In genomic region chr5:133870661-133871060, GRCh38 we compare ENCODE assay signal across 15 cellular contexts.
DNase-seq lines count a peak whose midpoint lies in the region; ATAC-seq and TF ChIP-seq lines count a peak whose summit lies in the region.
"Had no signal": no experiment of that assay in that cellular context is flagged by ENCODE, and none has a peak within 500 bp of the region (broad histone marks: within the 10 kb centered on the region; RNA-seq: fewer than 3 reads in every experiment).

No MANE protein-coding gene starts in this region.

- no peaks in the 10 kb centered on the region for H3K36me3 Mint-ChIP-seq in activated naive CD8-positive, alpha-beta T cell treated with anti-CD3 and anti-CD28 coated beads, Interleukin-2, amount 50 U/mL, for 24 hours (ENCODE audit: low read depth)
- peaks cover 9% of the 10 kb centered on the region for H3K36me3 Mint-ChIP-seq in nephron progenitor cell (ENCODE audit: low read depth)
- H3K36me3 Mint-ChIP-seq: CD8-positive, alpha-beta T cell had no signal

- H3K4me3 ChIP-seq in AG04450 (ENCODE audit: low read depth, low read length), result no peak overlapping the region
- H3K4me3 ChIP-seq: GM23338, uterus had no signal

- ATAC-seq in activated naive CD8-positive, alpha-beta T cell treated with anti-CD3 and anti-CD28 coated beads, Interleukin-2, amount 50 U/mL, for 24 hours, result no peak
- ATAC-seq: CD8-positive, alpha-beta T cell; GM23338; naive thymus-derived CD4-positive, alpha-beta T cell had no signal

- peaks cover 21% of the 10 kb centered on the region for H3K27me3 ChIP-seq in AG04450 (ENCODE audit: control insufficient read depth, insufficient read depth, low read length)
- H3K27me3 ChIP-seq: uterus had no signal

- CTCF ChIA-PET in AG04450 (lab: Charles Lee), result interaction anchor here (0.9 to 1.6 kb wide), 2 partner anchors 11 to 447 kb away, joined by 3 to 5 read pairs; no protein-coding TSS in a partner anchor

- DNase-seq in AG04450 (ENCODE audit: low read depth, low spot score), result peak; percentile 16
- peak; percentile 79 for DNase-seq in H4 (ENCODE audit: low spot score)
- DNase-seq in activated naive CD8-positive, alpha-beta T cell treated with anti-CD3 and anti-CD28 coated beads, Interleukin-2, amount 50 U/mL, for 24 hours, result no peak
- DNase-seq in medulla oblongata (ENCODE audit: extremely low spot score), result peak; percentile 11
- no peak for DNase-seq in germinal center (ENCODE audit: low spot score)
- DNase-seq in HUDEP-2 (lab: John Stamatoyannopoulos, UW; ENCODE audit: unreplicated experiment in 76 of 76), result no peak
- no peak for DNase-seq in GOT3 (lab: John Stamatoyannopoulos, UW)
- no peak for DNase-seq in nephron progenitor cell
- DNase-seq: CD8-positive, alpha-beta T cell; naive thymus-derived CD4-positive, alpha-beta T cell; NCI-H2171; uterus had no signal

- H3K4me3 Mint-ChIP-seq in activated naive CD8-positive, alpha-beta T cell treated with anti-CD3 and anti-CD28 coated beads, Interleukin-2, amount 50 U/mL, for 24 hours, result no peak overlapping the region
- no peak overlapping the region for H3K4me3 Mint-ChIP-seq in nephron progenitor cell
- H3K4me3 Mint-ChIP-seq: CD8-positive, alpha-beta T cell; GM23338; naive thymus-derived CD4-positive, alpha-beta T cell had no signal

- peaks cover 63% of the 10 kb centered on the region for H3K4me1 Mint-ChIP-seq in activated naive CD8-positive, alpha-beta T cell treated with anti-CD3 and anti-CD28 coated beads, Interleukin-2, amount 50 U/mL, for 24 hours
- peaks cover 35% of the 10 kb centered on the region for H3K4me1 Mint-ChIP-seq in nephron progenitor cell
- H3K4me1 Mint-ChIP-seq: GM23338 had no signal

- no peaks in the 10 kb centered on the region; the same call in 1 of the 2 replicates for H3K9me3 ChIP-seq in AG04450 (ENCODE audit: control insufficient read depth, insufficient read depth, low read length)
- H3K9me3 ChIP-seq: uterus had no signal

- TF ChIP-seq CTCF in AG04450 (IDR thresholded peaks at IDR 0.05; ENCODE audit: low read depth, low read length) (no peak), nephron progenitor cell (IDR thresholded peaks at IDR 0.05) (no peak)

- peaks cover 8% of the 10 kb centered on the region for H3K9me3 Mint-ChIP-seq in activated naive CD8-positive, alpha-beta T cell treated with anti-CD3 and anti-CD28 coated beads, Interleukin-2, amount 50 U/mL, for 24 hours
- H3K9me3 Mint-ChIP-seq in nephron progenitor cell, result peaks cover 33% of the 10 kb centered on the region

- peak overlapping the region; percentile 26 for H3K27ac Mint-ChIP-seq in activated naive CD8-positive, alpha-beta T cell treated with anti-CD3 and anti-CD28 coated beads, Interleukin-2, amount 50 U/mL, for 24 hours
- no peak overlapping the region for H3K27ac Mint-ChIP-seq in nephron progenitor cell
- H3K27ac Mint-ChIP-seq: CD8-positive, alpha-beta T cell; GM23338; naive thymus-derived CD4-positive, alpha-beta T cell had no signal

- POLR2A ChIA-PET in AG04450 (lab: Yijun Ruan, JAX), result no interaction called here

- H3K27ac ChIP-seq in AG04450 (ENCODE audit: low read depth, low read length), result no peak overlapping the region
- H3K27ac ChIP-seq: KMS-11, RWPE1, uterus had no signal

- no peaks in the 10 kb centered on the region for H3K27me3 Mint-ChIP-seq in activated naive CD8-positive, alpha-beta T cell treated with anti-CD3 and anti-CD28 coated beads, Interleukin-2, amount 50 U/mL, for 24 hours
- peaks cover 28% of the 10 kb centered on the region for H3K27me3 Mint-ChIP-seq in nephron progenitor cell (ENCODE audit: low read depth, poor library complexity)

Comparison
In these comparisons a context has a peak if more than half of its experiments do, and no peak if none do; other contexts are left out.
1. DNase-seq: peak in AG04450 (single experiment), H4 (single experiment) and medulla oblongata (single experiment); none in activated naive CD8-positive, alpha-beta T cell treated with anti-CD3 and anti-CD28 coated beads, Interleukin-2, amount 50 U/mL, for 24 hours (single experiment), germinal center (single experiment), HUDEP-2 (0 of 76), GOT3 (single experiment) and nephron progenitor cell (single experiment).